Comparison of ENCODE assay signal across 8 cellular contexts in genomic region chr9:127224178-127224882, GRCh38. TPM values are rescaled to one million over a fixed set of nuclear protein-coding genes. Genes with fewer than 3 reads are reported as not detected.
A peak's percentile ranks its signal among the peaks of the same experiment; 100 is the strongest.
DNase-seq lines count a peak whose midpoint lies in the region; ATAC-seq, FAIRE-seq and TF ChIP-seq lines count a peak whose summit lies in the region.

No MANE protein-coding gene starts in this region.

- 1% methylated on average over 53 to 56 of the region's 56 CpGs for WGBS in aorta, 2 donors

- in situ Hi-C loops in astrocyte of the spinal cord (cut with HindIII; ENCODE audit: low sequenced_read_pairs), result no loop called here

- intact Hi-C loops in aorta (cut with DNase I), result no loop called here

- no peaks in the 10 kb centered on the region for H3K4me1 ChIP-seq in aorta (ENCODE audit: control insufficient read depth in 1 of 2, insufficient read depth in 2 of 2, low read length in 2 of 2)

- DNase-seq in GM12891 (ENCODE audit: insufficient read length, low spot score), result peak; percentile 94
- DNase-seq in NCI-H146 treated with DMSO at 0.1 percent for 48 hours (lab: John Stamatoyannopoulos, UW; ENCODE audit: unreplicated experiment), result peak; percentile 52
- DNase-seq in T-helper 9 cell, result peak; percentile 85
- peak; percentile 82 for DNase-seq in astrocyte of the spinal cord (ENCODE audit: low read depth, low spot score)
- DNase-seq in hippocampal formation (lab: John Stamatoyannopoulos, UW), result peak; percentile 64 to 83
- DNase-seq in retina, result peak; percentile 90
- peak; percentile 96 to 98 for DNase-seq in aorta

- TF ChIP-seq CTCF in astrocyte of the spinal cord (IDR thresholded peaks at IDR 0.05; ENCODE audit: low read depth, low read length), result peak; percentile 34

- ATAC-seq in HG02763 (IDR thresholded peaks at IDR 0.05; ENCODE audit: unreplicated experiment) (peak; percentile 43), aorta (ENCODE audit: low FRiP score) (peak; percentile 90)

- peak; percentile 85 for FAIRE-seq in GM12891 (lab: Jason Lieb, UNC)

- TF ChIP-seq POLR2A in GM12891 (IDR thresholded peaks at IDR 0.05; ENCODE audit: low read depth, low read length), result no peak

- H3K4me3 ChIP-seq in astrocyte of the spinal cord (ENCODE audit: low read depth, low read length) (peak overlapping the region; percentile 52), aorta (ENCODE audit: low read length in 2 of 2) (peak overlapping the region; percentile 23 to 52)

- H3K9me3 ChIP-seq in aorta (ENCODE audit: control insufficient read depth, low read length), result no peaks in the 10 kb centered on the region

- no peaks in the 10 kb centered on the region for H3K36me3 ChIP-seq in aorta (ENCODE audit: control insufficient read depth in 1 of 2, insufficient read depth in 2 of 2, low read length in 1 of 2)

- no peaks in the 10 kb centered on the region for H3K27me3 ChIP-seq in aorta (ENCODE audit: control insufficient read depth in 1 of 2, insufficient read depth in 2 of 2, low read length in 1 of 2)

- H3K27ac ChIP-seq in aorta (ENCODE audit: low read depth in 1 of 2, low read length in 2 of 2), result peak overlapping the region in 1 of 2 donors; percentile 86

TF ChIP-seq in GM12891, 5 proteins besides CTCF, POLR2A, EP300 and RAD21:
- TF ChIP-seq POLR2AphosphoS5 (IDR thresholded peaks at IDR 0.05; ENCODE audit: low read depth, low read length) (no peak), POU2F2 (IDR thresholded peaks at IDR 0.05; ENCODE audit: low read depth, low read length) (no peak), PAX5 (IDR thresholded peaks at IDR 0.05; ENCODE audit: insufficient read depth, low read length, severe bottlenecking) (no peak), TAF1 (IDR thresholded peaks at IDR 0.05; ENCODE audit: low read depth, low read length) (no peak), SPI1 (IDR thresholded peaks at IDR 0.05; ENCODE audit: low read depth, low read length) (no peak)

RNA-seq across cellular contexts. Expression of gene GARNL3, which starts 40.2 kb away (rescaled TPM):
- polyA plus RNA-seq in GM12891 (2012; ENCODE audit: low read depth, missing spikeins), result 2.9 TPM
- total RNA-seq in aorta, result 10 to 100 TPM; 59.1 to 70.9 TPM
- 10 to 100 TPM in 1 of 2 donors, 1 to 10 TPM in 1; 6.3 to 26.6 TPM for polyA plus RNA-seq in aorta
